Comparison of ENCODE assay signal across 9 cellular contexts in genomic region chr12:104108755-104109445, GRCh38. TPM values are rescaled to one million over a fixed set of nuclear protein-coding genes. Genes with fewer than 3 reads are reported as not detected.
DNase-seq lines count a peak whose midpoint lies in the region; ATAC-seq and TF ChIP-seq lines count a peak whose summit lies in the region.
"Had no signal": no experiment of that assay in that cellular context is flagged by ENCODE, and none has a peak within 500 bp of the region (broad histone marks: within the 10 kb centered on the region; RNA-seq: fewer than 3 reads in every experiment).

No MANE protein-coding gene starts in this region.

- no peaks in the 10 kb centered on the region for H3K27me3 ChIP-seq in CD4-positive, alpha-beta memory T cell (ENCODE audit: insufficient read depth, low read length)

- peaks cover 10 to 17% (median 12%) of the 10 kb centered on the region in 4 donors for H3K4me1 Mint-ChIP-seq in CD4-positive, alpha-beta memory T cell

- H3K4me3 Mint-ChIP-seq in CD4-positive, alpha-beta memory T cell, result no peak overlapping the region

- H3K9me3 ChIP-seq in CD4-positive, alpha-beta memory T cell (ENCODE audit: control insufficient read depth in 1 of 2, low read length in 2 of 2), result no peaks in the 10 kb centered on the region

- POLR2A ChIA-PET in CD4-positive, alpha-beta memory T cell (lab: Charles Lee; ENCODE audit: partially characterized antibody), result interaction anchor here (1.1 to 1.9 kb wide), 5 partner anchors 16 to 179 kb away, joined by 3 to 13 read pairs (median 6); partner anchors contain the start of genes HCFC2, HSP90B1 and NFYB

- H3K4me3 ChIP-seq in CD4-positive, alpha-beta memory T cell (ENCODE audit: low read length in 2 of 2), result no peak overlapping the region
- no peak overlapping the region for H3K4me3 ChIP-seq in retinal pigment epithelial cell (ENCODE audit: low read length)

- H3K4me1 ChIP-seq in CD4-positive, alpha-beta memory T cell (ENCODE audit: insufficient read depth, low read length), result peaks cover 6% of the 10 kb centered on the region

- TF ChIP-seq CTCF in retinal pigment epithelial cell (conservative IDR thresholded peaks at IDR 0.05; ENCODE audit: low read depth, low read length), result peak; percentile 96

- no peaks in the 10 kb centered on the region for H3K27me3 Mint-ChIP-seq in CD4-positive, alpha-beta memory T cell
- H3K27me3 Mint-ChIP-seq: IgD-negative memory B cell had no signal

- peak overlapping the region in 3 of 7 donors; percentile 47 to 80 (median 49) for H3K27ac Mint-ChIP-seq in CD4-positive, alpha-beta memory T cell

- H3K9me3 Mint-ChIP-seq in CD4-positive, alpha-beta memory T cell, result no peaks in the 10 kb centered on the region
- H3K9me3 Mint-ChIP-seq: IgD-negative memory B cell had no signal

- ATAC-seq in GM21723 (IDR thresholded peaks at IDR 0.05; ENCODE audit: unreplicated experiment) (peak; percentile 80), left ventricle myocardium superior (peak; percentile 86), GM19023 (IDR thresholded peaks at IDR 0.05; ENCODE audit: unreplicated experiment) (no peak)

- intact Hi-C loops in CD4-positive, alpha-beta memory T cell (cut with micrococcal nuclease), result loop anchor here (1.0 to 5.0 kb wide), 5 partner anchors 52 to 612 kb away; partner anchors contain the start of genes C12orf42 and HSP90B1
- intact Hi-C loops in left ventricle myocardium superior (cut with micrococcal nuclease), result no loop called here

- DNase-seq in CD4-positive, alpha-beta memory T cell, result peak; percentile 76 to 85 (median 77)
- DNase-seq in NCI-H187 treated with DMSO at 0.1 percent for 48 hours (lab: John Stamatoyannopoulos, UW), result peak; percentile 28
- DNase-seq in T-helper 22 cell (ENCODE audit: low read depth), result peak; percentile 53
- DNase-seq in amygdala (lab: John Stamatoyannopoulos, UW), result peak in 55 of 56 donors; percentile 2 to 92 (median 52)
- DNase-seq in left ventricle myocardium superior, result peak; percentile 81
- DNase-seq in retinal pigment epithelial cell (ENCODE audit: low read depth), result peak; percentile 45

- no peak overlapping the region for H3K27ac ChIP-seq in CD4-positive, alpha-beta memory T cell (ENCODE audit: low read depth, low read length)

- H3K36me3 ChIP-seq in CD4-positive, alpha-beta memory T cell (ENCODE audit: insufficient read depth, low read length), result no peaks in the 10 kb centered on the region

- H3K36me3 Mint-ChIP-seq in CD4-positive, alpha-beta memory T cell, result peaks cover 6 to 18% of the 10 kb centered on the region in 2 donors

- CTCF ChIA-PET in CD4-positive, alpha-beta memory T cell (lab: Charles Lee; ENCODE audit: partially characterized antibody), result interaction anchor here (0.7 to 4.6 kb wide), 48 partner anchors 10 to 269 kb away, joined by 3 to 79 read pairs (median 6); partner anchors contain the start of genes GLT8D2, HCFC2, HSP90B1 and NFYB

RNA-seq across cellular contexts. Expression of gene NFYB, which starts 29.1 kb away (rescaled TPM):
- 10 to 100 TPM; 29.9 to 32.5 TPM for total RNA-seq in CD4-positive, alpha-beta memory T cell
- 10 to 100 TPM; 38.7 to 39.0 TPM for polyA plus RNA-seq in CD4-positive, alpha-beta memory T cell
- total RNA-seq in left ventricle myocardium superior, result 41.5 TPM

RNA-seq across cellular contexts. Expression of gene HCFC2, which starts 44.6 kb away (rescaled TPM):
- 10 to 100 TPM; 18.1 to 18.5 TPM for total RNA-seq in CD4-positive, alpha-beta memory T cell
- 1 to 10 TPM; 4.1 to 8.8 TPM for polyA plus RNA-seq in CD4-positive, alpha-beta memory T cell
- 9.4 TPM for total RNA-seq in left ventricle myocardium superior

RNA-seq across cellular contexts. Expression of gene GLT8D2, which starts 58.9 kb away (rescaled TPM):
- total RNA-seq in CD4-positive, alpha-beta memory T cell, result not detected
- under 1 TPM in 1 of 2 donors, not detected in 1; 0.15 TPM for polyA plus RNA-seq in CD4-positive, alpha-beta memory T cell
- 6.0 TPM for total RNA-seq in left ventricle myocardium superior

Comparison
In these comparisons a context has a peak if more than half of its experiments do, and no peak if none do; other contexts are left out.
1. DNase-seq: peak in every context shown above with its lines; median percentile 81 in left ventricle myocardium superior; 77 in CD4-positive, alpha-beta memory T cell; 53 in T-helper 22 cell; 52 in amygdala; 45 in retinal pigment epithelial cell; 28 in NCI-H187 treated with DMSO at 0.1 percent for 48 hours.